Comparison of ENCODE assay signal across 9 cellular contexts in the genomic region with DNA sequence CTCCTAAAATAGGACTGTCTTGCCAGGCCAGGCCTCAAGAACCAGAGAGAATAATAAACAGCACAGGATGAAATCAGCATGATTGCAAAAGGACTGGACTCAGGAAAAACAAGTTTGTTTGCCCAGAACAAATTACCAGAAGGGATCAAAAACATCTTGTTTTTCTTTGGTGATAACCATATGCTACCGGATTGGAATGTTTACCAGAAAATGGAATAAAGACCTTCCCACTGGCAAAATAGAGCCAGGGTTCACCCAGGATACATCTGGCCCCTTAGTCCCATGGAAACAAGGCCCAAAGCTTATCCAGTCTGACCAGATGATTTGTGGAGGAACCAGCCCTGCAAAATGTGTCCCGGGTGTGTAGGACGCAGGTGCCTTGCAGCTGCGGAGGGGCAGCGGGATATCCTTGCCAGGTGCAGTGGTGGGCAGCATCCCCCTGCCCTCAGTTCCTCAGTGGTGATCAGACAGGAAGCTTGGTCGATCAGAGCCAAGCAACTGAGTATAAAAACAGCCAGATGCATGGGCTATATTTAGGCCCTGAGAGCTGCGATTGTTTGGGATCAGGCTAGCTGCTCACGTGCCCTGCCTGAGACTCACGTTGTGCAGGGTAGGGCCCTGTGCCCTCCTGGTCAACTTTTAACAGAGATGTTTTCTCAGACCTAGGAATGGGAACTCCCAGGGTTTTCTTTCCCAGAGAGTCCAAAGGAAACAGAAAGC. TPM values are rescaled to one million over a fixed set of nuclear protein-coding genes. Genes with fewer than 3 reads are reported as not detected.
A peak's percentile ranks its signal among the peaks of the same experiment; 100 is the strongest.
DNase-seq lines count a peak whose midpoint lies in the region; ATAC-seq and TF ChIP-seq lines count a peak whose summit lies in the region.
"Had no signal": no experiment of that assay in that cellular context is flagged by ENCODE, and none has a peak within 500 bp of the region (broad histone marks: within the 10 kb centered on the region; RNA-seq: fewer than 3 reads in every experiment).

No MANE protein-coding gene starts in this region.

- DNase-seq in SJSA1 (ENCODE audit: low read depth in 1 of 2, low spot score in 2 of 2) = peak; percentile 48 to 64
- DNase-seq in globus pallidus (ENCODE audit: low spot score) = peak; percentile 72
- DNase-seq in pons (ENCODE audit: low spot score) = peak; percentile 77
- DNase-seq in effector memory CD4-positive, alpha-beta T cell = no peak
- no peak for DNase-seq in stimulated activated CD4-positive, alpha-beta T cell treated with anti-CD3 and anti-CD28 coated beads, Interleukin-15, amount 100 ng/mL, for 24 hours
- DNase-seq in GM13977 (ENCODE audit: low spot score) = no peak
- DNase-seq: small intestine had no signal

- H3K9me3 ChIP-seq in BLaER1 treated with 17β-estradiol and CSF1 and Interleukin-3, amounts not matched to agents 10 nM and 100 nM (replicated peaks in 1 of 11) = no peaks in the 10 kb centered on the region; a peak in 3 of 22 replicates
- H3K9me3 ChIP-seq in SJSA1 (replicated peaks) = no peaks in the 10 kb centered on the region
- H3K9me3 ChIP-seq in effector memory CD4-positive, alpha-beta T cell (ENCODE audit: control insufficient read depth, low read length) = no peaks in the 10 kb centered on the region

- peaks cover 0 to 44% (median 27%) of the 10 kb centered on the region in 11 experiments; a peak in 12 of 22 replicates for H3K36me3 ChIP-seq in BLaER1 treated with 17β-estradiol and CSF1 and Interleukin-3, amounts not matched to agents 10 nM and 100 nM
- peaks cover 26% of the 10 kb centered on the region for H3K36me3 ChIP-seq in SJSA1
- H3K36me3 ChIP-seq in effector memory CD4-positive, alpha-beta T cell (ENCODE audit: control insufficient read depth, insufficient read depth, low read length) = no peaks in the 10 kb centered on the region

- no peaks in the 10 kb centered on the region for H3K27me3 ChIP-seq in BLaER1 treated with 17β-estradiol and CSF1 and Interleukin-3, amounts not matched to agents 10 nM and 100 nM
- no peaks in the 10 kb centered on the region for H3K27me3 ChIP-seq in SJSA1 (replicated peaks)
- H3K27me3 ChIP-seq in effector memory CD4-positive, alpha-beta T cell (replicated peaks; ENCODE audit: control insufficient read depth, insufficient read depth, low read length, poor library complexity, severe bottlenecking) = no peaks in the 10 kb centered on the region

- no peak overlapping the region; a peak in 1 of 20 replicates for H3K4me3 ChIP-seq in BLaER1 treated with 17β-estradiol and CSF1 and Interleukin-3, amounts not matched to agents 10 nM and 100 nM
- H3K4me3 ChIP-seq in SJSA1 = no peak overlapping the region
- H3K4me3 ChIP-seq in effector memory CD4-positive, alpha-beta T cell (ENCODE audit: insufficient read depth, low read depth, low read length, poor library complexity, severe bottlenecking) = no peak overlapping the region

- H3K4me1 ChIP-seq in BLaER1 treated with 17β-estradiol and CSF1 and Interleukin-3, amounts not matched to agents 10 nM and 100 nM = peaks cover 91 to 95% (median 94%) of the 10 kb centered on the region in 10 experiments
- H3K4me1 ChIP-seq in SJSA1 (replicated peaks) = peaks cover 87% of the 10 kb centered on the region
- H3K4me1 ChIP-seq in effector memory CD4-positive, alpha-beta T cell (ENCODE audit: control insufficient read depth, insufficient read depth, low read length, poor library complexity, severe bottlenecking) = peaks cover 3% of the 10 kb centered on the region

- peaks cover 0 to 53% (median 0%) of the 10 kb centered on the region in 11 experiments; a peak in 8 of 22 replicates for H4K20me1 ChIP-seq in BLaER1 treated with 17β-estradiol and CSF1 and Interleukin-3, amounts not matched to agents 10 nM and 100 nM

- peak overlapping the region; percentile 60 to 95 (median 86) for H3K4me2 ChIP-seq in BLaER1 treated with 17β-estradiol and CSF1 and Interleukin-3, amounts not matched to agents 10 nM and 100 nM

- no peak for TF ChIP-seq CTCF in GM13977 (IDR thresholded peaks at IDR 0.05; ENCODE audit: extremely low read depth, insufficient read depth, missing control alignments)

- in situ Hi-C loops in GM13977 (cut with MboI; ENCODE audit: low pct_unique_long_range_greater_than_20kb, low sequenced_read_pairs, unreplicated experiment) = no loop called here

- peak overlapping the region in 10 of 11 experiments; percentile 34 to 76 (median 64); a peak in 18 of 22 replicates for H3K9ac ChIP-seq in BLaER1 treated with 17β-estradiol and CSF1 and Interleukin-3, amounts not matched to agents 10 nM and 100 nM

- ATAC-seq in GM18511 (IDR thresholded peaks at IDR 0.05; ENCODE audit: unreplicated experiment) = no peak

- peak overlapping the region; percentile 25 to 98 (median 85); a peak in 20 of 22 replicates for H3K27ac ChIP-seq in BLaER1 treated with 17β-estradiol and CSF1 and Interleukin-3, amounts not matched to agents 10 nM and 100 nM
- peak overlapping the region; percentile 80 for H3K27ac ChIP-seq in SJSA1
- H3K27ac ChIP-seq in effector memory CD4-positive, alpha-beta T cell (ENCODE audit: insufficient read depth, low read length, poor library complexity, severe bottlenecking) = no peak overlapping the region

RNA-seq across cellular contexts. Expression of a gene that starts 4.6 kb away (rescaled TPM):
- total RNA-seq in SJSA1 (2014; rRNA removed; shearing (Covaris generic)) = 59.6 and 88.5 TPM in 2 replicates

RNA-seq across cellular contexts. Expression of a gene that starts 17.5 kb away (rescaled TPM):
- 4.9 and 6.8 TPM in 2 replicates for total RNA-seq in SJSA1 (2014; rRNA removed; shearing (Covaris generic))

RNA-seq across cellular contexts. Expression of a gene that starts 36.5 kb away (rescaled TPM):
- 9.2 and 19.7 TPM in 2 replicates for total RNA-seq in SJSA1 (2014; rRNA removed; shearing (Covaris generic))

Comparison
In these comparisons a context has a peak if more than half of its experiments do, and no peak if none do; other contexts are left out.
1. DNase-seq: peak in SJSA1 (2 of 2), globus pallidus (single experiment) and pons (single experiment); none in effector memory CD4-positive, alpha-beta T cell (0 of 3), stimulated activated CD4-positive, alpha-beta T cell treated with anti-CD3 and anti-CD28 coated beads, Interleukin-15, amount 100 ng/mL, for 24 hours (single experiment) and GM13977 (single experiment).